In the genomic region with DNA sequence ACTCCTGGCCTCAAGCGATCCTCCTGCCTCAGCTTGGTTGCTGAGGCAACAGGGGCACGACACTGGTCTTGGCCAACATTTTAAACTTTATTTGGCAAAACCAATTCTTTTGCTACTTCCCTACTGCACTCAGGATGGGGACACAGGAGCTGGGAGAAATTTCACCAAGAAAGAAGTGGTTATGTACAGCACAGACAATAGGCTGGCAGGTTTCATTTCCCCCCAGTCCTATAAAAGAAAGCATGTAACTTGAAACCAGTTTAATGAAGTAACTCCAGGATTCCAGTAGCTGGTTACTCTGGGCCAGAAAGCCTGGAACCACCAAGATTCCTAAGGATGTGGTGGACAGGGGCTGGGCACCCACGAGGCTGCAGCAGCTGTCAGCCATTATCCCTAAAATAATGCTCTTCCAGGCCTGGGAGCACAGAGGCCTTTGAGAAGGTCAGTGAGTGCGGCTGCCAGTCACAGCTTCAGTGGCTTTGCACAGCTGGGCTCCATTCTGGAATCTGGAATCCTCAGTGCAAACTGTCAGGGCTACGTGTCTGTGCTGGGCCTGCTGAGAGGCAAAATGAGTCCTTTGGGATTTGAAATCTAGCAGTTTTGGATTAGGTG, we compare ENCODE assay signal across 8 cellular contexts.
A peak's percentile ranks its signal among the peaks of the same experiment; 100 is the strongest.
DNase-seq lines count a peak whose midpoint lies in the region; ATAC-seq and TF ChIP-seq lines count a peak whose summit lies in the region.

No MANE protein-coding gene starts in this region.

- DNase-seq in DMS 273 treated with DMSO at 0.1 percent for 48 hours (lab: John Stamatoyannopoulos, UW), result peak; percentile 50
- peak; percentile 73 for DNase-seq in NCI-H2171 treated with DMSO at 0.1 percent for 48 hours (lab: John Stamatoyannopoulos, UW)
- DNase-seq in GDM1 (lab: John Stamatoyannopoulos, UW), result no peak

- TF ChIP-seq CTCF in nephron (IDR thresholded peaks at IDR 0.05; ENCODE audit: unreplicated experiment in 3 of 3), result no peak

- H3K27me3 Mint-ChIP-seq in dendritic cell treated with granulocyte-macrophage colony-stimulating factor and Interleukin-4, amounts not matched to agents 40 ng/mL and 50 ng/mL, for 4 days, result no peaks in the 10 kb centered on the region
- peaks cover 5% of the 10 kb centered on the region for H3K27me3 Mint-ChIP-seq in nephron (ENCODE audit: low read depth)

- no peak for ATAC-seq in GM18909 (IDR thresholded peaks at IDR 0.05; ENCODE audit: poor library complexity, unreplicated experiment)
- ATAC-seq in HG03342 (IDR thresholded peaks at IDR 0.05; ENCODE audit: unreplicated experiment), result no peak
- no peak for ATAC-seq in HG02938 (IDR thresholded peaks at IDR 0.05; ENCODE audit: unreplicated experiment)

- no peak overlapping the region for H3K4me3 Mint-ChIP-seq in dendritic cell treated with granulocyte-macrophage colony-stimulating factor and Interleukin-4, amounts not matched to agents 40 ng/mL and 50 ng/mL, for 4 days
- H3K4me3 Mint-ChIP-seq in nephron, result peak overlapping the region in 1 of 3 experiments; percentile 9

- H3K9me3 Mint-ChIP-seq in dendritic cell treated with granulocyte-macrophage colony-stimulating factor and Interleukin-4, amounts not matched to agents 40 ng/mL and 50 ng/mL, for 4 days, result no peaks in the 10 kb centered on the region
- no peaks in the 10 kb centered on the region for H3K9me3 Mint-ChIP-seq in nephron

- H3K4me1 Mint-ChIP-seq in dendritic cell treated with granulocyte-macrophage colony-stimulating factor and Interleukin-4, amounts not matched to agents 40 ng/mL and 50 ng/mL, for 4 days (ENCODE audit: low read depth), result peaks cover 59% of the 10 kb centered on the region
- H3K4me1 Mint-ChIP-seq in nephron, result peaks cover 59% of the 10 kb centered on the region

- peak overlapping the region; percentile 1 for H3K27ac Mint-ChIP-seq in dendritic cell treated with granulocyte-macrophage colony-stimulating factor and Interleukin-4, amounts not matched to agents 40 ng/mL and 50 ng/mL, for 4 days
- H3K27ac Mint-ChIP-seq in nephron, result peak overlapping the region; percentile 10 to 57 (median 54)

- intact Hi-C loops in dendritic cell treated with granulocyte-macrophage colony-stimulating factor and Interleukin-4, amounts not matched to agents 40 ng/mL and 50 ng/mL, for 4 days (cut with micrococcal nuclease), result loop anchor here (10.0 kb wide), 1 partner anchor 80 kb away; no protein-coding TSS in a partner anchor

- H3K36me3 Mint-ChIP-seq in dendritic cell treated with granulocyte-macrophage colony-stimulating factor and Interleukin-4, amounts not matched to agents 40 ng/mL and 50 ng/mL, for 4 days (ENCODE audit: low read depth), result no peaks in the 10 kb centered on the region
- no peaks in the 10 kb centered on the region for H3K36me3 Mint-ChIP-seq in nephron (ENCODE audit: low read depth)
